12 cellular contexts compared by ENCODE assay signal in the genomic region with DNA sequence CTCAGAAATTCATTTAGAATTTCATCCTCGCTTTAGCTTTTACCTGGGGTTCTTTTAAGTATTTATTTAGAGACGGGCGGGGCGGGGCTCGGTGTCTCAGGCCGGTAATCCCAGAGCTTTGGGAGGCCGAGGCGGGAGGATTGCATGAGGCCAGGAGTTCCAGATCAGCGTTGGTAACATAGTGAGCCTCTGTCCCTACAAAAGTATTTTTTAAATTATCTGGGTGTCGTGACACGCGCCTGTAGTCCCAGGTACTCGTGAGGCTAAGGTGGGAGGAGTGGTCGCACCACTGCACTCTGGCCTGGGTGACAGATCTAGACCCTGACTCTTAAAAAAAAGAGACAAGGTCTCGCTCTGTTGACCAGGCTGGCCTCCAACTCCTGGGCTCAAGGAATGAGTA. TPM values are rescaled to one million over a fixed set of nuclear protein-coding genes. Genes with fewer than 3 reads are reported as not detected.
A peak's percentile ranks its signal among the peaks of the same experiment; 100 is the strongest.
DNase-seq lines count a peak whose midpoint lies in the region; ATAC-seq lines count a peak whose summit lies in the region.
"Had no signal": no experiment of that assay in that cellular context is flagged by ENCODE, and none has a peak within 500 bp of the region (broad histone marks: within the 10 kb centered on the region; RNA-seq: fewer than 3 reads in every experiment).

No MANE protein-coding gene starts in this region.

- H3K36me3 Mint-ChIP-seq in activated CD4-positive, alpha-beta T cell treated with anti-CD3 and anti-CD28 coated beads, Interleukin-2, amount 10 ng/mL, durations not matched to agents 7 days and 5 days (ENCODE audit: low read depth) = peaks cover 38% of the 10 kb centered on the region
- H3K36me3 Mint-ChIP-seq in stimulated activated naive B cell treated with anti-CD40 and anti-IgM and Interleukin-4, amounts not matched to agents 10 μg/mL and 1 μg/mL and 100 μg/mL, for 72 hours = peaks cover 13 to 15% of the 10 kb centered on the region in 2 donors

- peak overlapping the region; percentile 96 for H3K4me3 Mint-ChIP-seq in activated CD4-positive, alpha-beta T cell treated with anti-CD3 and anti-CD28 coated beads, Interleukin-2, amount 10 ng/mL, durations not matched to agents 7 days and 5 days
- H3K4me3 Mint-ChIP-seq in stimulated activated naive B cell treated with anti-CD40 and anti-IgM and Interleukin-4, amounts not matched to agents 10 μg/mL and 1 μg/mL and 100 μg/mL, for 72 hours = no peak overlapping the region

- H3K4me1 ChIP-seq in iPS-18a (ENCODE audit: control insufficient read depth, low read depth, low read length) = peaks cover 13% of the 10 kb centered on the region

- ATAC-seq in stimulated activated naive B cell treated with anti-CD40 and anti-IgM and Interleukin-4, amounts not matched to agents 10 μg/mL and 1 μg/mL and 100 μg/mL, for 72 hours (replicated peaks) = no peak
- no peak for ATAC-seq in HG03025 (IDR thresholded peaks at IDR 0.05; ENCODE audit: low FRiP score, unreplicated experiment)

- H3K9me3 ChIP-seq in SK-N-MC (ENCODE audit: low read depth, low read length) = no peaks in the 10 kb centered on the region
- H3K9me3 ChIP-seq in iPS-18a (ENCODE audit: control insufficient read depth, low read depth, low read length) = no peaks in the 10 kb centered on the region
- H3K9me3 ChIP-seq: esophagus squamous epithelium had no signal

- H3K27me3 ChIP-seq in iPS-18a (ENCODE audit: control insufficient read depth, insufficient read depth, low read length) = no peaks in the 10 kb centered on the region
- H3K27me3 ChIP-seq: esophagus squamous epithelium had no signal

- no peak overlapping the region for H3K9ac ChIP-seq in SK-N-MC (ENCODE audit: insufficient read length)
- peak overlapping the region; percentile 94 for H3K9ac ChIP-seq in iPS-18a (ENCODE audit: low read length)

- H3K27ac ChIP-seq in SK-N-MC (peak overlapping the region; percentile 62; the same call in 1 of the 2 replicates), iPS-18a (ENCODE audit: low read length) (no peak overlapping the region)

- CTCF ChIA-PET in activated CD4-positive, alpha-beta T cell treated with anti-CD3 and anti-CD28 coated beads, Interleukin-2, amount 10 ng/mL, durations not matched to agents 7 days and 5 days (lab: Charles Lee) = interaction anchor here (0.6 kb wide), 2 partner anchors 13 to 53 kb away, joined by 3 read pairs; no protein-coding TSS in a partner anchor

- no peak for DNase-seq in activated CD4-positive, alpha-beta T cell treated with anti-CD3 and anti-CD28 coated beads, Interleukin-2, amount 10 ng/mL, durations not matched to agents 7 days and 5 days
- no peak for DNase-seq in activated CD4-positive, alpha-beta T cell treated with anti-CD3 and anti-CD28 coated beads, Interleukin-2, amount 50 U/mL, for 48 hours
- DNase-seq in SK-N-MC (ENCODE audit: low read depth, low spot score) (no peak), SKM-1 treated with dmso at 0.1 percent for 144 hours (lab: John Stamatoyannopoulos, UW; ENCODE audit: unreplicated experiment) (no peak)
- no peak for DNase-seq in stimulated activated naive B cell treated with anti-CD40 and anti-IgM and Interleukin-4, amounts not matched to agents 10 μg/mL and 1 μg/mL and 100 μg/mL, for 72 hours
- no peak for DNase-seq in stimulated activated CD4-positive, alpha-beta T cell treated with anti-CD3 and anti-CD28 coated beads, Interleukin-4, amount 100 ng/mL, for 1 hour
- DNase-seq: esophagus squamous epithelium, GOT3, NCI-H2171 treated with DMSO at 0.1 percent for 48 hours had no signal

- H3K9me3 Mint-ChIP-seq in activated CD4-positive, alpha-beta T cell treated with anti-CD3 and anti-CD28 coated beads, Interleukin-2, amount 10 ng/mL, durations not matched to agents 7 days and 5 days = no peaks in the 10 kb centered on the region
- no peaks in the 10 kb centered on the region for H3K9me3 Mint-ChIP-seq in stimulated activated naive B cell treated with anti-CD40 and anti-IgM and Interleukin-4, amounts not matched to agents 10 μg/mL and 1 μg/mL and 100 μg/mL, for 72 hours

- H3K4me3 ChIP-seq in SK-N-MC (no peak overlapping the region), iPS-18a (ENCODE audit: low read length) (no peak overlapping the region)
- H3K4me3 ChIP-seq: lung had no signal

- H3K27me3 Mint-ChIP-seq in activated CD4-positive, alpha-beta T cell treated with anti-CD3 and anti-CD28 coated beads, Interleukin-2, amount 10 ng/mL, durations not matched to agents 7 days and 5 days = no peaks in the 10 kb centered on the region
- no peaks in the 10 kb centered on the region for H3K27me3 Mint-ChIP-seq in stimulated activated naive B cell treated with anti-CD40 and anti-IgM and Interleukin-4, amounts not matched to agents 10 μg/mL and 1 μg/mL and 100 μg/mL, for 72 hours

- POLR2A ChIA-PET in activated CD4-positive, alpha-beta T cell treated with anti-CD3 and anti-CD28 coated beads, Interleukin-2, amount 10 ng/mL, durations not matched to agents 7 days and 5 days (lab: Charles Lee) = no interaction called here

- peak overlapping the region; percentile 95 for H3K27ac Mint-ChIP-seq in activated CD4-positive, alpha-beta T cell treated with anti-CD3 and anti-CD28 coated beads, Interleukin-2, amount 10 ng/mL, durations not matched to agents 7 days and 5 days
- H3K27ac Mint-ChIP-seq in stimulated activated naive B cell treated with anti-CD40 and anti-IgM and Interleukin-4, amounts not matched to agents 10 μg/mL and 1 μg/mL and 100 μg/mL, for 72 hours = peak overlapping the region; percentile 9

- H3K36me3 ChIP-seq in SK-N-MC (ENCODE audit: insufficient read depth, low read length) = peaks cover 6% of the 10 kb centered on the region
- no peaks in the 10 kb centered on the region for H3K36me3 ChIP-seq in iPS-18a (ENCODE audit: control insufficient read depth, low read depth, low read length)
- H3K36me3 ChIP-seq: esophagus squamous epithelium had no signal

- H3K4me1 Mint-ChIP-seq in activated CD4-positive, alpha-beta T cell treated with anti-CD3 and anti-CD28 coated beads, Interleukin-2, amount 10 ng/mL, durations not matched to agents 7 days and 5 days = peaks cover 29% of the 10 kb centered on the region
- H3K4me1 Mint-ChIP-seq in stimulated activated naive B cell treated with anti-CD40 and anti-IgM and Interleukin-4, amounts not matched to agents 10 μg/mL and 1 μg/mL and 100 μg/mL, for 72 hours = peaks cover 9 to 15% of the 10 kb centered on the region in 2 donors

RNA-seq across cellular contexts. Expression of a gene that starts 0.9 kb away (rescaled TPM):
- total RNA-seq in activated CD4-positive, alpha-beta T cell treated with anti-CD3 and anti-CD28 coated beads, Interleukin-2, amount 10 ng/mL, durations not matched to agents 7 days and 5 days = 10 to 100 TPM; 30.8 to 31.7 TPM

RNA-seq across cellular contexts. Expression of a gene that starts 53.9 kb away (rescaled TPM):
- 10 to 100 TPM; 17.0 to 18.7 TPM for total RNA-seq in activated CD4-positive, alpha-beta T cell treated with anti-CD3 and anti-CD28 coated beads, Interleukin-2, amount 10 ng/mL, durations not matched to agents 7 days and 5 days

RNA-seq across cellular contexts. Expression of a gene that starts 58.3 kb away (rescaled TPM):
- total RNA-seq in activated CD4-positive, alpha-beta T cell treated with anti-CD3 and anti-CD28 coated beads, Interleukin-2, amount 10 ng/mL, durations not matched to agents 7 days and 5 days = 10 to 100 TPM; 62.8 to 74.6 TPM
